Comparison of ENCODE assay signal across 8 cellular contexts in genomic region chr11:65135633-65136145, GRCh38. TPM values are rescaled to one million over a fixed set of nuclear protein-coding genes. Genes with fewer than 3 reads are reported as not detected.
DNase-seq lines count a peak whose midpoint lies in the region; ATAC-seq, FAIRE-seq and TF ChIP-seq lines count a peak whose summit lies in the region.

No MANE protein-coding gene starts in this region.

- POLR2A ChIA-PET in HepG2 (lab: Yijun Ruan, JAX), result interaction anchor here (0.6 to 5.1 kb wide), 38 partner anchors 9 to 357 kb away, joined by 3 to 105 read pairs (median 5); partner anchors contain the start of genes ARL2, CAPN1, CDC42EP2 and FAU

- peaks cover 39% of the 10 kb centered on the region for H3K4me1 Mint-ChIP-seq in activated T-cell treated with anti-CD3 and anti-CD28 coated beads, Interleukin-2, amount 50 U/mL, for 72 hours (ENCODE audit: low read depth)
- peaks cover 8% of the 10 kb centered on the region for H3K4me1 Mint-ChIP-seq in astrocyte (ENCODE audit: low read depth, unreplicated experiment)

- peak overlapping the region; percentile 99 for H3K27ac ChIP-seq in astrocyte (ENCODE audit: low read depth, low read length)
- peak overlapping the region; percentile 96 for H3K27ac ChIP-seq in HepG2 (ENCODE audit: extremely low read length, insufficient read depth, low read length)
- H3K27ac ChIP-seq in thyroid gland, result peak overlapping the region; percentile 72 to 96 (median 94)

- TF ChIP-seq CTCF in astrocyte (IDR thresholded peaks at IDR 0.05; ENCODE audit: insufficient read depth, low read depth, low read length) (no peak), HepG2 (CRISPR knock-in tag; IDR thresholded peaks at IDR 0.05) (no peak), thyroid gland (IDR thresholded peaks at IDR 0.05) (no peak)

- H3K36me3 ChIP-seq in astrocyte (ENCODE audit: insufficient read depth, low read length), result peaks cover 12% of the 10 kb centered on the region
- peaks cover 14 to 24% of the 10 kb centered on the region in 2 experiments for H3K36me3 ChIP-seq in HepG2 (replicated peaks in 1 of 2; ENCODE audit: control insufficient read depth in 1 of 2, insufficient read depth in 2 of 2, low read length in 2 of 2)
- H3K36me3 ChIP-seq in thyroid gland, result peaks cover 18 to 23% of the 10 kb centered on the region in 2 donors

- no peaks in the 10 kb centered on the region for H3K9me3 Mint-ChIP-seq in activated T-cell treated with anti-CD3 and anti-CD28 coated beads, Interleukin-2, amount 50 U/mL, for 72 hours
- H3K9me3 Mint-ChIP-seq in astrocyte (ENCODE audit: unreplicated experiment), result no peaks in the 10 kb centered on the region

- TF ChIP-seq POLR2A in HepG2 (IDR thresholded peaks at IDR 0.05; ENCODE audit: insufficient read depth in 1 of 2, low read depth in 2 of 2, low read length in 2 of 2) (no peak), thyroid gland (IDR thresholded peaks at IDR 0.05) (no peak)

- TF ChIP-seq RAD21 in HepG2 (CRISPR knock-in tag; IDR thresholded peaks at IDR 0.05), result no peak

- H3K4me1 ChIP-seq in astrocyte (ENCODE audit: insufficient read depth, low read length) (peaks cover 13% of the 10 kb centered on the region), HepG2 (ENCODE audit: insufficient read depth, low read length) (peaks cover 28% of the 10 kb centered on the region), thyroid gland (peaks cover 24 to 29% of the 10 kb centered on the region in 2 donors)

- H3K27me3 Mint-ChIP-seq in activated T-cell treated with anti-CD3 and anti-CD28 coated beads, Interleukin-2, amount 50 U/mL, for 72 hours (ENCODE audit: low read depth), result no peaks in the 10 kb centered on the region
- peaks cover 4% of the 10 kb centered on the region for H3K27me3 Mint-ChIP-seq in astrocyte (ENCODE audit: low read depth, unreplicated experiment)

- H3K79me2 ChIP-seq in astrocyte (ENCODE audit: insufficient read depth, low read length) (peaks cover 38% of the 10 kb centered on the region), HepG2 (ENCODE audit: insufficient read depth, low read length) (peaks cover 26% of the 10 kb centered on the region)

- no TSS peak for BruUV-seq in HepG2 (replicated peaks; lab: Mats Ljungman, UMichigan)

- peak overlapping the region; percentile 97 to 99 for H3K4me3 Mint-ChIP-seq in activated T-cell treated with anti-CD3 and anti-CD28 coated beads, Interleukin-2, amount 50 U/mL, for 72 hours
- peak overlapping the region; percentile 99 for H3K4me3 Mint-ChIP-seq in astrocyte (ENCODE audit: unreplicated experiment)

- CTCF ChIA-PET in HepG2 (lab: Yijun Ruan, JAX; ENCODE audit: low intra/inter-chr PET ratio, low total read pairs), result no interaction called here

- no peak for TF ChIP-seq EP300 in HepG2 (IDR thresholded peaks at IDR 0.05; ENCODE audit: low read depth in 2 of 2, low read length in 2 of 2)
- TF ChIP-seq EP300 in HepG2 (CRISPR knock-in tag; IDR thresholded peaks at IDR 0.05; ENCODE audit: borderline replicate concordance), result no peak

- DNase-seq in activated T-cell treated with anti-CD3 and anti-CD28 coated beads, Interleukin-2, amount 50 U/mL, for 72 hours, result no peak
- DNase-seq in activated T-cell treated with anti-CD3 and anti-CD28 coated beads, Interleukin-2, amount 50 U/mL, for 1 hour, result no peak
- DNase-seq in astrocyte (ENCODE audit: low read depth) (no peak), HepG2 (ENCODE audit: low spot score) (no peak), thyroid gland (no peak), KBM-7 (no peak), NCI-H1694 (lab: John Stamatoyannopoulos, UW) (no peak)

- in situ Hi-C loops in HepG2 (cut with HindIII; ENCODE audit: extremely low pct_ligation_motif_present, low pct_unique_long_range_greater_than_20kb) (no loop called here), KBM-7 (cut with MboI; ENCODE audit: low pct_unique_long_range_greater_than_20kb, low sequenced_read_pairs) (no loop called here)

- H3K36me3 Mint-ChIP-seq in activated T-cell treated with anti-CD3 and anti-CD28 coated beads, Interleukin-2, amount 50 U/mL, for 72 hours (ENCODE audit: insufficient read depth in 2 of 2), result peaks cover 0 to 2% of the 10 kb centered on the region in 2 donors
- H3K36me3 Mint-ChIP-seq in astrocyte (ENCODE audit: low read depth, unreplicated experiment), result peaks cover 14% of the 10 kb centered on the region

- intact Hi-C loops in HepG2 (cut with micrococcal nuclease; ENCODE audit: unreplicated experiment) (loop anchor here (1.0 kb wide), 2 partner anchors 31 to 46 kb away; partner anchors contain the start of gene CAPN1), thyroid gland (cut with DNase I) (no loop called here)

- H4K20me1 ChIP-seq in astrocyte (ENCODE audit: insufficient read depth, low read length), result peaks cover 33% of the 10 kb centered on the region
- peaks cover 17% of the 10 kb centered on the region for H4K20me1 ChIP-seq in HepG2 (ENCODE audit: insufficient read depth, low read length)

- peak overlapping the region; percentile 98 for H3K9ac ChIP-seq in astrocyte (ENCODE audit: low read length)
- peak overlapping the region; percentile 96 for H3K9ac ChIP-seq in HepG2 (ENCODE audit: insufficient read depth, low read depth, low read length)

- H3K9me3 ChIP-seq in astrocyte (ENCODE audit: insufficient read depth, low read depth, low read length), result no peaks in the 10 kb centered on the region
- no peaks in the 10 kb centered on the region for H3K9me3 ChIP-seq in HepG2 (ENCODE audit: low read length)
- no peaks in the 10 kb centered on the region for H3K9me3 ChIP-seq in thyroid gland

- peak overlapping the region; percentile 88 for H3K4me3 ChIP-seq in astrocyte (ENCODE audit: insufficient read depth, low read depth, low read length)
- H3K4me3 ChIP-seq in HepG2 (replicated peaks in 1 of 3; ENCODE audit: insufficient read depth in 1 of 3, low read depth in 2 of 3, low read length in 3 of 3), result peak overlapping the region; percentile 47 to 92 (median 57)
- H3K4me3 ChIP-seq in thyroid gland (replicated peaks in 1 of 3), result peak overlapping the region in 1 of 3 donors; percentile 90

- FAIRE-seq in astrocyte (lab: Jason Lieb, UNC), result no peak
- FAIRE-seq in HepG2 (lab: Jason Lieb, UNC), result no peak

- H3K4me2 ChIP-seq in astrocyte (ENCODE audit: low read length) (peak overlapping the region; percentile 98), HepG2 (ENCODE audit: low read depth, low read length) (peak overlapping the region; percentile 92)

- H2AFZ ChIP-seq in astrocyte (ENCODE audit: low read depth, low read length) (peak overlapping the region; percentile 80), HepG2 (ENCODE audit: low read length) (no peak overlapping the region)

- WGBS in HepG2 (ENCODE audit: low lambda C conversion rate), result 86% methylated on average over 11 of the region's 11 CpGs
- WGBS in thyroid gland, 2 donors, result 51 to 52% methylated on average over 11 of the region's 11 CpGs

- no peak for ATAC-seq in activated T-cell treated with anti-CD3 and anti-CD28 coated beads, Interleukin-2, amount 50 U/mL, for 72 hours (replicated peaks in 1 of 2)
- ATAC-seq in HepG2 (no peak), GM18502 (IDR thresholded peaks at IDR 0.05; ENCODE audit: poor library complexity, unreplicated experiment) (no peak)

- H3K27me3 ChIP-seq in astrocyte (ENCODE audit: insufficient read depth, low read length), result peaks cover 2% of the 10 kb centered on the region
- H3K27me3 ChIP-seq in HepG2 (ENCODE audit: control insufficient read depth in 1 of 2, insufficient read depth in 2 of 2, low read length in 2 of 2), result no peaks in the 10 kb centered on the region; a peak in 1 of 5 replicates
- H3K27me3 ChIP-seq in thyroid gland, result no peaks in the 10 kb centered on the region

- H3K27ac Mint-ChIP-seq in activated T-cell treated with anti-CD3 and anti-CD28 coated beads, Interleukin-2, amount 50 U/mL, for 72 hours, result peak overlapping the region; percentile 98
- H3K27ac Mint-ChIP-seq in astrocyte (ENCODE audit: unreplicated experiment), result peak overlapping the region; percentile 75

RNA-seq across cellular contexts. Expression of gene SYVN1, which starts 1.4 kb away (rescaled TPM):
- total RNA-seq in activated T-cell treated with anti-CD3 and anti-CD28 coated beads, Interleukin-2, amount 50 U/mL, for 72 hours, result 10 to 100 TPM; 45.8 to 53.1 TPM
- 43.0 and 49.9 TPM in 2 replicates for total RNA-seq in astrocyte
- total RNA-seq in HepG2 (2016; rRNA removed; fragmentation: Illumina TruSeq; extraction: Trizol), result 7.4 and 10.3 TPM in 2 replicates
- total RNA-seq in HepG2 (2016; cell fraction: cytosol; rRNA removed; fragmentation: Illumina TruSeq; extraction: Trizol; ENCODE audit: low read depth), result 5.5 and 6.4 TPM in 2 replicates
- 7.6 and 9.3 TPM in 2 replicates for total RNA-seq in HepG2 (2016; cell fraction: insoluble cytoplasmic fraction; rRNA removed; fragmentation: Illumina TruSeq; extraction: Trizol)
- total RNA-seq in HepG2 (2016; cell fraction: membrane; rRNA removed; fragmentation: Illumina TruSeq; extraction: Trizol), result 5.6 and 6.7 TPM in 2 replicates
- 25.3 and 26.9 TPM in 2 replicates for total RNA-seq in HepG2 (2016; cell fraction: nucleus; rRNA removed; fragmentation: Illumina TruSeq; extraction: Trizol)
- polyA plus RNA-seq in HepG2 (2011; rRNA removed), result 22.5 and 25.8 TPM in 2 replicates
- 17.6 and 23.4 TPM in 2 replicates for polyA plus RNA-seq in HepG2 (2011; cell fraction: cytosol; rRNA removed)
- polyA plus RNA-seq in HepG2 (2011; cell fraction: nucleus; rRNA removed), result 115 and 119 TPM in 2 replicates
- 33.9 and 47.9 TPM in 2 replicates for polyA plus RNA-seq in HepG2 (2012)
- polyA plus RNA-seq in HepG2 (2016; cell fraction: cytosol; fragmentation: Illumina TruSeq; extraction: Trizol; ENCODE audit: low read depth), result 2.0 and 2.2 TPM in 2 replicates
- polyA plus RNA-seq in HepG2 (2016; cell fraction: insoluble cytoplasmic fraction; fragmentation: Illumina TruSeq; extraction: Trizol; ENCODE audit: low read depth), result 7.4 and 12.4 TPM in 2 replicates
- polyA plus RNA-seq in HepG2 (2016; cell fraction: membrane; fragmentation: Illumina TruSeq; extraction: Trizol; ENCODE audit: low read depth), result 3.4 and 4.9 TPM in 2 replicates
- polyA plus RNA-seq in HepG2 (2016; cell fraction: nucleus; fragmentation: Illumina TruSeq; extraction: Trizol; ENCODE audit: insufficient read depth, low read depth), result 64.5 and 69.0 TPM in 2 replicates
- 98.7 and 122 TPM in 2 replicates for polyA minus RNA-seq in HepG2 (2011; rRNA and poly(A)+ RNA removed; ENCODE audit: low replicate concordance)
- polyA minus RNA-seq in HepG2 (2011; cell fraction: cytosol; rRNA and poly(A)+ RNA removed), result 35.8 and 47.2 TPM in 2 replicates
- polyA minus RNA-seq in HepG2 (2011; cell fraction: nucleus; rRNA and poly(A)+ RNA removed), result 51.0 and 56.2 TPM in 2 replicates
- 100 to 1,000 TPM in 1 of 4 donors, 10 to 100 TPM in 3; 28.8 to 103 (median 69.7) TPM for total RNA-seq in thyroid gland

RNA-seq across cellular contexts. Expression of gene MRPL49, which starts 13.6 kb away (rescaled TPM):
- 10 to 100 TPM; 73.6 to 89.8 TPM for total RNA-seq in activated T-cell treated with anti-CD3 and anti-CD28 coated beads, Interleukin-2, amount 50 U/mL, for 72 hours
- total RNA-seq in astrocyte (42.6 and 45.1 TPM in 2 replicates), HepG2 (2016; rRNA removed; fragmentation: Illumina TruSeq; extraction: Trizol) (53.3 and 63.2 TPM in 2 replicates), thyroid gland (100 to 1,000 TPM in 2 of 4 donors, 10 to 100 TPM in 2; 70.9 to 112 (median 91.6) TPM)
- total RNA-seq in HepG2 (2016; cell fraction: cytosol; rRNA removed; fragmentation: Illumina TruSeq; extraction: Trizol; ENCODE audit: low read depth), result 9.5 and 10.0 TPM in 2 replicates
- 54.6 and 65.9 TPM in 2 replicates for total RNA-seq in HepG2 (2016; cell fraction: insoluble cytoplasmic fraction; rRNA removed; fragmentation: Illumina TruSeq; extraction: Trizol)
- 26.1 and 26.5 TPM in 2 replicates for total RNA-seq in HepG2 (2016; cell fraction: membrane; rRNA removed; fragmentation: Illumina TruSeq; extraction: Trizol)
- 17.5 and 18.4 TPM in 2 replicates for total RNA-seq in HepG2 (2016; cell fraction: nucleus; rRNA removed; fragmentation: Illumina TruSeq; extraction: Trizol)
- 39.2 and 41.4 TPM in 2 replicates for polyA plus RNA-seq in HepG2 (2011; rRNA removed)
- polyA plus RNA-seq in HepG2 (2011; cell fraction: cytosol; rRNA removed), result 45.2 and 53.6 TPM in 2 replicates
- polyA plus RNA-seq in HepG2 (2011; cell fraction: nucleus; rRNA removed), result 10.1 and 14.8 TPM in 2 replicates
- 19.0 and 22.8 TPM in 2 replicates for polyA plus RNA-seq in HepG2 (2012)
- polyA plus RNA-seq in HepG2 (2016; cell fraction: cytosol; fragmentation: Illumina TruSeq; extraction: Trizol; ENCODE audit: low read depth), result 7.7 TPM in 2 replicates
- polyA plus RNA-seq in HepG2 (2016; cell fraction: insoluble cytoplasmic fraction; fragmentation: Illumina TruSeq; extraction: Trizol; ENCODE audit: low read depth), result 66.0 and 68.9 TPM in 2 replicates
- 17.1 and 17.2 TPM in 2 replicates for polyA plus RNA-seq in HepG2 (2016; cell fraction: membrane; fragmentation: Illumina TruSeq; extraction: Trizol; ENCODE audit: low read depth)
- 27.1 and 27.9 TPM in 2 replicates for polyA plus RNA-seq in HepG2 (2016; cell fraction: nucleus; fragmentation: Illumina TruSeq; extraction: Trizol; ENCODE audit: insufficient read depth, low read depth)
- 32.3 and 86.6 TPM in 2 replicates for polyA minus RNA-seq in HepG2 (2011; rRNA and poly(A)+ RNA removed; ENCODE audit: low replicate concordance)
- 14.0 and 16.4 TPM in 2 replicates for polyA minus RNA-seq in HepG2 (2011; cell fraction: cytosol; rRNA and poly(A)+ RNA removed)
- 11.6 and 13.6 TPM in 2 replicates for polyA minus RNA-seq in HepG2 (2011; cell fraction: nucleus; rRNA and poly(A)+ RNA removed)

RNA-seq across cellular contexts. Expression of gene FAU, which starts 13.8 kb away (rescaled TPM):
- total RNA-seq in activated T-cell treated with anti-CD3 and anti-CD28 coated beads, Interleukin-2, amount 50 U/mL, for 72 hours, result 1,000 to 10,000 TPM; 1,144 to 1,164 TPM
- total RNA-seq in astrocyte, result 670 and 694 TPM in 2 replicates
- 869 and 1,024 TPM in 2 replicates for total RNA-seq in HepG2 (2016; rRNA removed; fragmentation: Illumina TruSeq; extraction: Trizol)
- total RNA-seq in HepG2 (2016; cell fraction: cytosol; rRNA removed; fragmentation: Illumina TruSeq; extraction: Trizol; ENCODE audit: low read depth), result 647 and 670 TPM in 2 replicates
- total RNA-seq in HepG2 (2016; cell fraction: insoluble cytoplasmic fraction; rRNA removed; fragmentation: Illumina TruSeq; extraction: Trizol), result 906 and 1,117 TPM in 2 replicates
- 759 and 784 TPM in 2 replicates for total RNA-seq in HepG2 (2016; cell fraction: membrane; rRNA removed; fragmentation: Illumina TruSeq; extraction: Trizol)
- 357 and 372 TPM in 2 replicates for total RNA-seq in HepG2 (2016; cell fraction: nucleus; rRNA removed; fragmentation: Illumina TruSeq; extraction: Trizol)
- polyA plus RNA-seq in HepG2 (2011; rRNA removed), result 374 and 392 TPM in 2 replicates
- 479 and 733 TPM in 2 replicates for polyA plus RNA-seq in HepG2 (2011; cell fraction: cytosol; rRNA removed)
- polyA plus RNA-seq in HepG2 (2011; cell fraction: nucleus; rRNA removed), result 228 and 230 TPM in 2 replicates
- polyA plus RNA-seq in HepG2 (2012), result 713 and 760 TPM in 2 replicates
- polyA plus RNA-seq in HepG2 (2016; cell fraction: cytosol; fragmentation: Illumina TruSeq; extraction: Trizol; ENCODE audit: low read depth), result 645 and 677 TPM in 2 replicates
- 876 and 937 TPM in 2 replicates for polyA plus RNA-seq in HepG2 (2016; cell fraction: insoluble cytoplasmic fraction; fragmentation: Illumina TruSeq; extraction: Trizol; ENCODE audit: low read depth)
- polyA plus RNA-seq in HepG2 (2016; cell fraction: membrane; fragmentation: Illumina TruSeq; extraction: Trizol; ENCODE audit: low read depth), result 684 and 723 TPM in 2 replicates
- 488 and 523 TPM in 2 replicates for polyA plus RNA-seq in HepG2 (2016; cell fraction: nucleus; fragmentation: Illumina TruSeq; extraction: Trizol; ENCODE audit: insufficient read depth, low read depth)
- polyA minus RNA-seq in HepG2 (2011; rRNA and poly(A)+ RNA removed; ENCODE audit: low replicate concordance), result 284 and 286 TPM in 2 replicates
- polyA minus RNA-seq in HepG2 (2011; cell fraction: cytosol; rRNA and poly(A)+ RNA removed), result 148 and 154 TPM in 2 replicates
- polyA minus RNA-seq in HepG2 (2011; cell fraction: nucleus; rRNA and poly(A)+ RNA removed), result 68.0 and 81.7 TPM in 2 replicates
- total RNA-seq in thyroid gland, result 1,000 to 10,000 TPM in 1 of 4 donors, 100 to 1,000 TPM in 3; 524 to 2,189 (median 600) TPM

RNA-seq across cellular contexts. Expression of gene ZNHIT2, which starts 18.2 kb away (rescaled TPM):
- total RNA-seq in activated T-cell treated with anti-CD3 and anti-CD28 coated beads, Interleukin-2, amount 50 U/mL, for 72 hours, result 10 to 100 TPM in 1 of 2 donors, 1 to 10 TPM in 1; 9.9 to 10.4 TPM
- total RNA-seq in astrocyte (8.1 and 10.0 TPM in 2 replicates), HepG2 (2016; rRNA removed; fragmentation: Illumina TruSeq; extraction: Trizol) (5.7 and 6.5 TPM in 2 replicates), thyroid gland (10 to 100 TPM; 17.3 to 38.5 (median 25.9) TPM)
- total RNA-seq in HepG2 (2016; cell fraction: cytosol; rRNA removed; fragmentation: Illumina TruSeq; extraction: Trizol; ENCODE audit: low read depth), result 2.9 and 4.3 TPM in 2 replicates
- total RNA-seq in HepG2 (2016; cell fraction: insoluble cytoplasmic fraction; rRNA removed; fragmentation: Illumina TruSeq; extraction: Trizol), result 5.4 and 6.3 TPM in 2 replicates
- 3.5 and 4.3 TPM in 2 replicates for total RNA-seq in HepG2 (2016; cell fraction: membrane; rRNA removed; fragmentation: Illumina TruSeq; extraction: Trizol)
- total RNA-seq in HepG2 (2016; cell fraction: nucleus; rRNA removed; fragmentation: Illumina TruSeq; extraction: Trizol), result 3.6 and 3.9 TPM in 2 replicates
- 1.1 TPM in 2 replicates for polyA plus RNA-seq in HepG2 (2011; rRNA removed)
- polyA plus RNA-seq in HepG2 (2011; cell fraction: cytosol; rRNA removed), result 0.86 and 2.0 TPM in 2 replicates
- polyA plus RNA-seq in HepG2 (2011; cell fraction: nucleus; rRNA removed), result 1.7 and 2.2 TPM in 2 replicates
- 1.6 and 2.5 TPM in 2 replicates for polyA plus RNA-seq in HepG2 (2012)
- polyA plus RNA-seq in HepG2 (2016; cell fraction: cytosol; fragmentation: Illumina TruSeq; extraction: Trizol; ENCODE audit: low read depth), result 3.0 and 3.1 TPM in 2 replicates
- 4.0 and 4.7 TPM in 2 replicates for polyA plus RNA-seq in HepG2 (2016; cell fraction: insoluble cytoplasmic fraction; fragmentation: Illumina TruSeq; extraction: Trizol; ENCODE audit: low read depth)
- 2.8 and 2.9 TPM in 2 replicates for polyA plus RNA-seq in HepG2 (2016; cell fraction: membrane; fragmentation: Illumina TruSeq; extraction: Trizol; ENCODE audit: low read depth)
- 6.2 and 6.5 TPM in 2 replicates for polyA plus RNA-seq in HepG2 (2016; cell fraction: nucleus; fragmentation: Illumina TruSeq; extraction: Trizol; ENCODE audit: insufficient read depth, low read depth)
- polyA minus RNA-seq in HepG2 (2011; rRNA and poly(A)+ RNA removed; ENCODE audit: low replicate concordance), result 3.0 and 5.8 TPM in 2 replicates
- 2.4 and 3.3 TPM in 2 replicates for polyA minus RNA-seq in HepG2 (2011; cell fraction: cytosol; rRNA and poly(A)+ RNA removed)
- 0.75 and 4.1 TPM in 2 replicates for polyA minus RNA-seq in HepG2 (2011; cell fraction: nucleus; rRNA and poly(A)+ RNA removed)

RNA-seq across cellular contexts. Expression of gene TM7SF2, which starts 24.0 kb away (rescaled TPM):
- total RNA-seq in activated T-cell treated with anti-CD3 and anti-CD28 coated beads, Interleukin-2, amount 50 U/mL, for 72 hours, result 10 to 100 TPM; 22.8 to 26.8 TPM
- total RNA-seq in astrocyte (18.0 and 23.9 TPM in 2 replicates), HepG2 (2016; rRNA removed; fragmentation: Illumina TruSeq; extraction: Trizol) (28.8 and 66.9 TPM in 2 replicates), thyroid gland (10 to 100 TPM; 20.0 to 99.4 (median 53.5) TPM)
- total RNA-seq in HepG2 (2016; cell fraction: cytosol; rRNA removed; fragmentation: Illumina TruSeq; extraction: Trizol; ENCODE audit: low read depth), result 49.5 and 66.5 TPM in 2 replicates
- 29.7 and 70.5 TPM in 2 replicates for total RNA-seq in HepG2 (2016; cell fraction: insoluble cytoplasmic fraction; rRNA removed; fragmentation: Illumina TruSeq; extraction: Trizol)
- 64.7 and 77.2 TPM in 2 replicates for total RNA-seq in HepG2 (2016; cell fraction: membrane; rRNA removed; fragmentation: Illumina TruSeq; extraction: Trizol)
- total RNA-seq in HepG2 (2016; cell fraction: nucleus; rRNA removed; fragmentation: Illumina TruSeq; extraction: Trizol), result 57.7 and 67.5 TPM in 2 replicates
- 56.0 and 75.6 TPM in 2 replicates for polyA plus RNA-seq in HepG2 (2011; rRNA removed)
- polyA plus RNA-seq in HepG2 (2011; cell fraction: cytosol; rRNA removed), result 60.6 and 76.1 TPM in 2 replicates
- polyA plus RNA-seq in HepG2 (2011; cell fraction: nucleus; rRNA removed), result 104 and 129 TPM in 2 replicates
- polyA plus RNA-seq in HepG2 (2012), result 25.8 and 43.4 TPM in 2 replicates
- 66.7 and 89.2 TPM in 2 replicates for polyA plus RNA-seq in HepG2 (2016; cell fraction: cytosol; fragmentation: Illumina TruSeq; extraction: Trizol; ENCODE audit: low read depth)
- polyA plus RNA-seq in HepG2 (2016; cell fraction: insoluble cytoplasmic fraction; fragmentation: Illumina TruSeq; extraction: Trizol; ENCODE audit: low read depth), result 41.3 and 42.6 TPM in 2 replicates
- polyA plus RNA-seq in HepG2 (2016; cell fraction: membrane; fragmentation: Illumina TruSeq; extraction: Trizol; ENCODE audit: low read depth), result 71.6 and 83.6 TPM in 2 replicates
- 137 and 142 TPM in 2 replicates for polyA plus RNA-seq in HepG2 (2016; cell fraction: nucleus; fragmentation: Illumina TruSeq; extraction: Trizol; ENCODE audit: insufficient read depth, low read depth)
- 18.1 and 162 TPM in 2 replicates for polyA minus RNA-seq in HepG2 (2011; rRNA and poly(A)+ RNA removed; ENCODE audit: low replicate concordance)
- 25.1 and 27.4 TPM in 2 replicates for polyA minus RNA-seq in HepG2 (2011; cell fraction: cytosol; rRNA and poly(A)+ RNA removed)
- polyA minus RNA-seq in HepG2 (2011; cell fraction: nucleus; rRNA and poly(A)+ RNA removed), result 28.7 and 33.4 TPM in 2 replicates
